ENCODE assay signal across 1 cellular context in the genomic region with DNA sequence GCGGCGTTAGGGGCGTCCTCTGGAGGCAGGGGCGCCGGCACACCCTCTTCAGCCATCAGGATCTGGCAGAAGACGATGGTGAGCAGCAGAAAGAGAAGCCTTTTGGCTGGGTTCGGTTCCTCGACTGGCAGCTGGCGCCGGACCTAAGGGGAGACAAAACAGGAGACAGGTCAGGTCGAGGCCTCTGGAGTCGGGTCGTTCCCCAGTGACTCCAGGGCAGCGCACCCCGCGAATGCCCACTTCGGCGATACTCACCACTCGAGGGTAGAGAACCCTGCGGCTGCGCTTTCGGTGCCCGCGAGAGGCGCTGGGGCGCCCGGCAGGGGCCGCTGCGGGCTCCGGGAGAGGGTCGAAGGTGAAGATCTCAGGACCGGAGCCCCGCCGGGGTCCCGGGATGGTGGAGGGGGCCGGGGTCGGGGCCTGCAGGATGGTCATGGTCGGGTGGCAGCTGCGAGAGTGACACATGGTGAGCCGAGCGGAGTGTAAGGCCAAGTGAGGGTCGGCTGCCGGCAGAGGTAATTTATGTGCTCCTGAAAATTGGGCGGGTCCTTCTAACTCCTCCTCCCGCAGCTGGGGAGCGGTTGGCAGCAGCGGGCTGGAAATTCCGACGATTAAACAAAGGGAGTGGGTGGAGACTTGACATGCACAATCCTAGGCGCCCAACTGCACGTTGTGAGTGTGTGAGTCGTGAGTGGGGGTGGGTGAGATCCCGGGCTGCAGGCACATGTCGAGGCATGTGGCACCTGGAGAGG.
TF ChIP-seq lines count a peak whose summit lies in the region.

TSS of gene IER3 (minus strand) at position 494 of the 752 bp plus-strand sequence. CDS start at position 465, 29 bp downstream.

TF ChIP-seq in IMR-90, 13 proteins besides CTCF, POLR2A, EP300 and RAD21:
- TF ChIP-seq MAZ (IDR thresholded peaks at IDR 0.05; ENCODE audit: borderline replicate concordance, low read depth, low read length) = peak; percentile 83
- TF ChIP-seq MAFK (IDR thresholded peaks at IDR 0.05; ENCODE audit: low read depth, low read length) = no peak
- no peak for TF ChIP-seq RFX5 (IDR thresholded peaks at IDR 0.05; ENCODE audit: low read depth, low read length)
- TF ChIP-seq FOS (IDR thresholded peaks at IDR 0.05; ENCODE audit: low read depth, low read length) = no peak; the same call in 1 of the 2 replicates
- no peak for TF ChIP-seq CEBPB (IDR thresholded peaks at IDR 0.05; ENCODE audit: low read depth, low read length)
- peak; percentile 32; the same call in 1 of the 2 replicates for TF ChIP-seq USF2 (IDR thresholded peaks at IDR 0.05; ENCODE audit: low read depth, low read length)
- no peak for TF ChIP-seq MXI1 (IDR thresholded peaks at IDR 0.05; ENCODE audit: borderline replicate concordance, low read depth, low read length)
- TF ChIP-seq RCOR1 (IDR thresholded peaks at IDR 0.05; ENCODE audit: insufficient replicate concordance, low read length) = peak; percentile 37
- peak; percentile 65 for TF ChIP-seq BHLHE40 (IDR thresholded peaks at IDR 0.05; ENCODE audit: low read depth, low read length)
- TF ChIP-seq CHD1 (IDR thresholded peaks at IDR 0.05; ENCODE audit: low read depth, low read length) = peak; percentile 99
- TF ChIP-seq, protein P1, sequence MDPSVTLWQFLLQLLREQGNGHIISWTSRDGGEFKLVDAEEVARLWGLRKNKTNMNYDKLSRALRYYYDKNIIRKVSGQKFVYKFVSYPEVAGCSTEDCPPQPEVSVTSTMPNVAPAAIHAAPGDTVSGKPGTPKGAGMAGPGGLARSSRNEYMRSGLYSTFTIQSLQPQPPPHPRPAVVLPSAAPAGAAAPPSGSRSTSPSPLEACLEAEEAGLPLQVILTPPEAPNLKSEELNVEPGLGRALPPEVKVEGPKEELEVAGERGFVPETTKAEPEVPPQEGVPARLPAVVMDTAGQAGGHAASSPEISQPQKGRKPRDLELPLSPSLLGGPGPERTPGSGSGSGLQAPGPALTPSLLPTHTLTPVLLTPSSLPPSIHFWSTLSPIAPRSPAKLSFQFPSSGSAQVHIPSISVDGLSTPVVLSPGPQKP (IDR thresholded peaks at IDR 0.05; ENCODE audit: borderline replicate concordance, low read depth, low read length) = no peak
- TF ChIP-seq SMC3 (IDR thresholded peaks at IDR 0.05; ENCODE audit: low read depth, low read length) = peak; percentile 40
- TF ChIP-seq NFE2L2 (IDR thresholded peaks at IDR 0.05; ENCODE audit: low read depth, low read length) = no peak
